In the genomic region with DNA sequence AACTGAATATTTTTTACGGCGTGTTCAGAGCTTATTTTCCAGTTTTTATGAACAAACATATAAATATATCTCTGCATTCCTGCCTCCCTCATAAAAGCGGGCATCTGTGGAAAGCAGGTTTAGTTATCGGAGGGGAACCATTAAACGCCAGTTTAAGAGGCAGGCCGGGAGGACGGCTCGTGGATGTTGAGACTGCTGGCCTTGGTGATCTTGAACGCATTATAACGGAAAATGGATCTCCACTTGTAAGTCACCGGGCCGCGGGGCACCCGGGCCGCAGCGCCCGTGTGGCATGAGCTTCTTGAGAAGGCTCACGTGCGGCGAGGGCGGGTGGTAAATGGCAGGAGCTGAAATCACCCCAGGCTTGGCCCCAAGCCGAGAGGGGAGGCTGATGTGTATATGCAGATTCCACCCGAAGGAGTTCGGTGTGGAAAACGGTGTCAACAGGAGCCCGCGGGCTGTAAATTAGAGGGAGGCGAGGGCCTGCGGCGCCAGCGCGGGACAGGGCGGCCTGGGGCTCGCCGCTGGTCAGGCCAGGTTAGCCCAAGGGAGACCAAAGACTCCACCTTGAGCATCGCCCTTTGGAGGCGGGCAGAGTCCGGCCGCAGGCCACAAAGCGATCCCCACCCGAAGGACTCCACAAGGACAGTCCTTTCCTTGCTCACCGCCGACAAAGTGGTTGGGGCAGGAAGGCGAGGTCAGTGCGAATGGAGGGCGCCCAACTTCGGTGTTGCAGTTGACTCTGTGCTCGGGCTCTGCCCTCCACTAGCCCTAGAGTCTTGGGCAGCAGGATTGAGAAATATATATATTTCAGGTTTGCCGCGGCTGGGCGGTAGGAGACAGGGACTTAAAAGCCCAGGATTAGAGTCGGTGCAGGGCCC, we compare ENCODE assay signal across 16 cellular contexts. TPM values are rescaled to one million over a fixed set of nuclear protein-coding genes. Genes with fewer than 3 reads are reported as not detected.
DNase-seq lines count a peak whose midpoint lies in the region; ATAC-seq, FAIRE-seq and TF ChIP-seq lines count a peak whose summit lies in the region.
"Had no signal": no experiment of that assay in that cellular context is flagged by ENCODE, and none has a peak within 500 bp of the region (broad histone marks: within the 10 kb centered on the region; RNA-seq: fewer than 3 reads in every experiment).

No MANE protein-coding gene starts in this region.

- DNase-seq in H7: peak; percentile 56
- DNase-seq in astrocyte (ENCODE audit: low read depth): no peak
- DNase-seq in right lobe of liver: no peak
- DNase-seq in skeletal muscle cell (ENCODE audit: low read depth): no peak
- no peak for DNase-seq in kidney
- no peak for DNase-seq in NOMO-1 (lab: John Stamatoyannopoulos, UW; ENCODE audit: unreplicated experiment in 2 of 2)
- DNase-seq in stimulated activated naive CD4-positive, alpha-beta T cell treated with Interleukin-2 at 50 U/mL for 16 hours (lab: John Stamatoyannopoulos, UW): no peak
- no peak for DNase-seq in MM.1S
- DNase-seq: activated CD4-positive, CD25-positive, alpha-beta regulatory T cell treated with anti-CD3 and anti-CD28 coated beads, Interleukin-2, amount 50 U/mL, for 72 hours; activated naive CD4-positive, alpha-beta T cell treated with Interleukin-2 at 50 U/mL for 16 hours; Caco-2; NCI-H1694 treated with DMSO at 0.1 percent for 48 hours; NCI-H69; SHP77 treated with DMSO at 0.1 percent for 48 hours had no signal

- H2AFZ ChIP-seq in astrocyte (ENCODE audit: low read depth, low read length) (no peak overlapping the region), MM.1S (ENCODE audit: low read length) (no peak overlapping the region)

- H3K4me2 ChIP-seq in astrocyte (ENCODE audit: low read length) (no peak overlapping the region), MM.1S (ENCODE audit: low read depth, low read length) (no peak overlapping the region)

- no peaks in the 10 kb centered on the region for H4K20me1 ChIP-seq in astrocyte (ENCODE audit: insufficient read depth, low read length)
- no peaks in the 10 kb centered on the region for H4K20me1 ChIP-seq in MM.1S (ENCODE audit: insufficient read depth, low read length)

- H3K4me1 Mint-ChIP-seq in astrocyte (ENCODE audit: low read depth, unreplicated experiment): peaks cover 3% of the 10 kb centered on the region

- H3F3A ChIP-seq in MM.1S (ENCODE audit: insufficient read depth, low read length): no peaks in the 10 kb centered on the region

- H3K27me3 Mint-ChIP-seq in astrocyte (ENCODE audit: low read depth, unreplicated experiment): peaks cover 88% of the 10 kb centered on the region

- no peak overlapping the region for H3K9ac ChIP-seq in astrocyte (ENCODE audit: low read length)
- no peak overlapping the region for H3K9ac ChIP-seq in kidney (ENCODE audit: low read length in 2 of 2)
- H3K9ac ChIP-seq in MM.1S (ENCODE audit: low read length): no peak overlapping the region

- H3K4me3 Mint-ChIP-seq in astrocyte (ENCODE audit: unreplicated experiment): no peak overlapping the region
- H3K4me3 Mint-ChIP-seq: dendritic cell treated with granulocyte-macrophage colony-stimulating factor and Interleukin-4, amounts not matched to agents 40 ng/mL and 50 ng/mL, for 4 days had no signal

- intact Hi-C loops in right lobe of liver (cut with DNase I) (no loop called here), kidney (cut with DNase I) (no loop called here)

- H3K36me3 Mint-ChIP-seq in astrocyte (ENCODE audit: low read depth, unreplicated experiment): peaks cover 2% of the 10 kb centered on the region

- FAIRE-seq in astrocyte (lab: Jason Lieb, UNC): no peak
- no peak for FAIRE-seq in kidney (lab: Jason Lieb, UNC)

- no peaks in the 10 kb centered on the region for H3K36me3 ChIP-seq in H7 (replicated peaks; ENCODE audit: control insufficient read depth, insufficient read depth, low read length)
- no peaks in the 10 kb centered on the region for H3K36me3 ChIP-seq in astrocyte (ENCODE audit: insufficient read depth, low read length)
- no peaks in the 10 kb centered on the region for H3K36me3 ChIP-seq in right lobe of liver
- H3K36me3 ChIP-seq in kidney (ENCODE audit: control insufficient read depth in 1 of 2, insufficient read depth in 2 of 2, low read length in 2 of 2): no peaks in the 10 kb centered on the region
- no peaks in the 10 kb centered on the region for H3K36me3 ChIP-seq in MM.1S (replicated peaks; ENCODE audit: insufficient read depth, low read length)

- H3K4me3 ChIP-seq in H7 (ENCODE audit: insufficient read depth, low read depth, low read length) (no peak overlapping the region), astrocyte (ENCODE audit: insufficient read depth, low read depth, low read length) (no peak overlapping the region), right lobe of liver (peak overlapping the region; percentile 12 to 35 (median 25)), skeletal muscle cell (ENCODE audit: low read depth, low read length) (peak overlapping the region; percentile 71), kidney (ENCODE audit: low read length in 2 of 2) (no peak overlapping the region), MM.1S (ENCODE audit: low read length) (no peak overlapping the region)

- TF ChIP-seq CTCF in astrocyte (IDR thresholded peaks at IDR 0.05; ENCODE audit: insufficient read depth, low read depth, low read length) (no peak), right lobe of liver (IDR thresholded peaks at IDR 0.05) (no peak), kidney (IDR thresholded peaks at IDR 0.05; ENCODE audit: borderline replicate concordance, extremely low read depth, insufficient read depth) (no peak), MM.1S (IDR thresholded peaks at IDR 0.05; ENCODE audit: low read length) (no peak)

- peaks cover 33% of the 10 kb centered on the region for H3K9me3 Mint-ChIP-seq in astrocyte (ENCODE audit: unreplicated experiment)
- H3K9me3 Mint-ChIP-seq: dendritic cell treated with granulocyte-macrophage colony-stimulating factor and Interleukin-4, amounts not matched to agents 40 ng/mL and 50 ng/mL, for 4 days had no signal

- peaks cover 98% of the 10 kb centered on the region for H3K27me3 ChIP-seq in H7 (ENCODE audit: control insufficient read depth, insufficient read depth, low read length)
- peaks cover 92% of the 10 kb centered on the region for H3K27me3 ChIP-seq in astrocyte (ENCODE audit: insufficient read depth, low read length)
- peaks cover 0 to 57% of the 10 kb centered on the region in 2 donors for H3K27me3 ChIP-seq in right lobe of liver
- no peaks in the 10 kb centered on the region; the same call in 1 of the 2 replicates for H3K27me3 ChIP-seq in MM.1S (replicated peaks; ENCODE audit: insufficient read depth, low read length)

- whole genome bisulfite sequencing in right lobe of liver (ENCODE audit: insufficient coverage, low coverage, low lambda C conversion rate, missing lambda C conversion rate): 8% methylated on average over 30 of the region's 52 CpGs

- peaks cover 4% of the 10 kb centered on the region for H3K4me1 ChIP-seq in astrocyte (ENCODE audit: insufficient read depth, low read length)
- peaks cover 0 to 7% (median 0%) of the 10 kb centered on the region in 4 donors for H3K4me1 ChIP-seq in right lobe of liver
- peaks cover 0 to 5% of the 10 kb centered on the region in 2 donors for H3K4me1 ChIP-seq in kidney (ENCODE audit: control insufficient read depth in 1 of 2, insufficient read depth in 1 of 2, low read depth in 1 of 2, low read length in 2 of 2)
- H3K4me1 ChIP-seq in MM.1S (ENCODE audit: low read length): no peaks in the 10 kb centered on the region
- H3K4me1 ChIP-seq: Caco-2 had no signal

- no peaks in the 10 kb centered on the region for H3K9me2 ChIP-seq in MM.1S (replicated peaks; ENCODE audit: insufficient read depth, low read length)

- peak overlapping the region; percentile 58 for H3K27ac Mint-ChIP-seq in astrocyte (ENCODE audit: unreplicated experiment)
- H3K27ac Mint-ChIP-seq: dendritic cell treated with granulocyte-macrophage colony-stimulating factor and Interleukin-4, amounts not matched to agents 40 ng/mL and 50 ng/mL, for 4 days had no signal

- no peak for TF ChIP-seq POLR2A in right lobe of liver (IDR thresholded peaks at IDR 0.05)

- H3K79me2 ChIP-seq in astrocyte (ENCODE audit: insufficient read depth, low read length): no peaks in the 10 kb centered on the region
- H3K79me2 ChIP-seq in MM.1S (ENCODE audit: low read length): no peaks in the 10 kb centered on the region

- H3K9me3 ChIP-seq in astrocyte (ENCODE audit: insufficient read depth, low read depth, low read length) (peaks cover 8% of the 10 kb centered on the region), right lobe of liver (no peaks in the 10 kb centered on the region), kidney (ENCODE audit: control insufficient read depth in 1 of 2, low read length in 2 of 2) (no peaks in the 10 kb centered on the region), MM.1S (replicated peaks; ENCODE audit: insufficient read depth, low read length) (no peaks in the 10 kb centered on the region)
- H3K9me3 ChIP-seq: Caco-2 had no signal

- ATAC-seq in right lobe of liver: no peak

- H3K27ac ChIP-seq in astrocyte (ENCODE audit: low read depth, low read length): no peak overlapping the region
- H3K27ac ChIP-seq in right lobe of liver: peak overlapping the region; percentile 37 to 63 (median 61)
- no peak overlapping the region for H3K27ac ChIP-seq in kidney (ENCODE audit: low read depth in 2 of 2, low read length in 2 of 2)
- no peak overlapping the region for H3K27ac ChIP-seq in MM.1S (ENCODE audit: low read length)

RNA-seq across cellular contexts. Expression of a gene that starts 1.3 kb away (rescaled TPM):
- total RNA-seq in H7 (2014; rRNA removed; shearing (Covaris generic)): not detected in 2 replicates
- total RNA-seq in astrocyte (not detected in 2 replicates), right lobe of liver (10 to 100 TPM in 1 of 6 experiments, 1 to 10 TPM in 5; 2.1 to 11.2 (median 6.2) TPM), kidney (0.31 TPM)
- not detected for polyA plus RNA-seq in kidney (ENCODE audit: insufficient read depth, low read depth, low replicate concordance)
- total RNA-seq: Caco-2, lung microvascular endothelial cell had no signal

Comparison
In these comparisons a context has a peak if more than half of its experiments do, and no peak if none do; other contexts are left out.
1. H3K4me3 ChIP-seq: peak in right lobe of liver (3 of 3) and skeletal muscle cell (single experiment); none in H7 (single experiment), astrocyte (single experiment), kidney (0 of 2) and MM.1S (single experiment).
2. H3K27ac ChIP-seq: peak in right lobe of liver (3 of 3); none in astrocyte (single experiment), kidney (0 of 2) and MM.1S (single experiment).